In the genomic region with DNA sequence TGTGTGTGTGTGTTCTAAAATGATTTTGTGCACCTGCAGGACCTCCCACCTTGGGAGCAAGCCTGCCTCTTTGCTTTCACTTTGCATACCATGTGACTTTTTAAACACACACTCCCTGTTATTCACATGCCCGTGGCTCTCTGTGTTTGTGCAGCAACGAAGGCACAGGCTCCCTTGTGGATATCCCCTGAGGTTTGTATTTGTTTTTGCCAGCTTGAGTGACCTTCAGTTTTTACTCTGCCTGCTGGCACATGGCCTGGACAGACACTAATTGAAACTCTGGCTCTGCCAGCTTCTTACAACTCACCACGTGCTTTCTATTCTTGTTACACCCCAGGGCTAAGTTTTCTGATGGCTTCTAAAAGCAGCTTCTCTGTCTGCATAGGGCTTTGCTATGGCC, we compare ENCODE assay signal across 20 cellular contexts.
DNase-seq lines count a peak whose midpoint lies in the region; ATAC-seq and TF ChIP-seq lines count a peak whose summit lies in the region.
"Had no signal": no experiment of that assay in that cellular context is flagged by ENCODE, and none has a peak within 500 bp of the region (broad histone marks: within the 10 kb centered on the region; RNA-seq: fewer than 3 reads in every experiment).

No MANE protein-coding gene starts in this region.

- TF ChIP-seq CTCF in OCI-LY3 (IDR thresholded peaks at IDR 0.05; ENCODE audit: low read depth, low read length): no peak
- TF ChIP-seq CTCF in thyroid gland (IDR thresholded peaks at IDR 0.05): no peak
- TF ChIP-seq CTCF in prostate gland (IDR thresholded peaks at IDR 0.05): no peak

- H3K9me3 ChIP-seq in OCI-LY3 (ENCODE audit: insufficient read depth, low read length) (no peaks in the 10 kb centered on the region), thyroid gland (no peaks in the 10 kb centered on the region), prostate gland (no peaks in the 10 kb centered on the region)
- H3K9me3 ChIP-seq: SJCRH30, suprapubic skin had no signal

- H3K36me3 ChIP-seq in OCI-LY3 (replicated peaks; ENCODE audit: low read depth, low read length): no peaks in the 10 kb centered on the region
- H3K36me3 ChIP-seq in thyroid gland: no peaks in the 10 kb centered on the region
- no peaks in the 10 kb centered on the region for H3K36me3 ChIP-seq in prostate gland
- H3K36me3 ChIP-seq: BLaER1 treated with 17β-estradiol and CSF1 and Interleukin-3, amounts not matched to agents 10 nM and 100 nM; SJCRH30; suprapubic skin had no signal

- intact Hi-C loops in left ventricle myocardium superior (cut with micrococcal nuclease) (no loop called here), thyroid gland (cut with DNase I) (no loop called here), prostate gland (cut with DNase I) (no loop called here)

- H3K4me1 ChIP-seq in OCI-LY3 (ENCODE audit: low read length) (peaks cover 11% of the 10 kb centered on the region), thyroid gland (peaks cover 0 to 6% of the 10 kb centered on the region in 2 donors), prostate gland (replicated peaks) (no peaks in the 10 kb centered on the region)
- H3K4me1 ChIP-seq: BLaER1 treated with 17β-estradiol and CSF1 and Interleukin-3, amounts not matched to agents 10 nM and 100 nM; SJCRH30; suprapubic skin had no signal

- TF ChIP-seq POLR2A in thyroid gland (IDR thresholded peaks at IDR 0.05): no peak
- TF ChIP-seq POLR2A in prostate gland (IDR thresholded peaks at IDR 0.05): no peak

- H3K9ac ChIP-seq in OCI-LY3 (ENCODE audit: low read length): no peak overlapping the region
- H3K9ac ChIP-seq: BLaER1 treated with 17β-estradiol and CSF1 and Interleukin-3, amounts not matched to agents 10 nM and 100 nM had no signal

- no peak overlapping the region for H3K4me2 ChIP-seq in OCI-LY3 (ENCODE audit: low read length)
- H3K4me2 ChIP-seq: BLaER1 treated with 17β-estradiol and CSF1 and Interleukin-3, amounts not matched to agents 10 nM and 100 nM had no signal

- DNase-seq in NCI-H1092 treated with DMSO at 0.1 percent for 48 hours (lab: John Stamatoyannopoulos, UW) (peak; percentile 8), NCI-H1092 (lab: John Stamatoyannopoulos, UW) (no peak), left ventricle myocardium superior (no peak), thyroid gland (peak; percentile 64 to 70), NCI-H1694 (lab: John Stamatoyannopoulos, UW) (no peak), ecto neural progenitor cell (ENCODE audit: low spot score) (no peak), prostate gland (ENCODE audit: low spot score) (no peak)
- DNase-seq: 8988T; activated CD4-positive, alpha-beta T cell treated with anti-CD3 and anti-CD28 coated beads, Interleukin-2, amount 50 U/mL, for 4 hours; activated naive CD8-positive, alpha-beta T cell treated with anti-CD3 and anti-CD28 coated beads, Interleukin-2, amount 50 U/mL, for 24 hours; activated T-cell treated with anti-CD3 and anti-CD28 coated beads, Interleukin-2, amount 50 U/mL, for 4 hours; KBM-7; NCI-H2171 treated with DMSO at 0.1 percent for 48 hours; SJCRH30; stimulated activated CD4-positive, alpha-beta T cell treated with anti-CD3 and anti-CD28 coated beads, Interleukin-2, amount 100 ng/mL, for 24 hours had no signal

- H3K4me3 ChIP-seq in OCI-LY3 (ENCODE audit: low read length) (no peak overlapping the region), thyroid gland (replicated peaks in 1 of 3) (no peak overlapping the region), prostate gland (no peak overlapping the region)
- H3K4me3 ChIP-seq: BLaER1 treated with 17β-estradiol and CSF1 and Interleukin-3, amounts not matched to agents 10 nM and 100 nM; lung; SJCRH30; suprapubic skin had no signal

- H3K27ac ChIP-seq in OCI-LY3 (ENCODE audit: low read length) (no peak overlapping the region), thyroid gland (no peak overlapping the region), prostate gland (no peak overlapping the region)
- H3K27ac ChIP-seq: BLaER1 treated with 17β-estradiol and CSF1 and Interleukin-3, amounts not matched to agents 10 nM and 100 nM; SJCRH30; suprapubic skin had no signal

- peak; percentile 80 for ATAC-seq in left ventricle myocardium superior
- ATAC-seq: activated naive CD8-positive, alpha-beta T cell treated with anti-CD3 and anti-CD28 coated beads, Interleukin-2, amount 50 U/mL, for 24 hours; activated T-cell treated with anti-CD3 and anti-CD28 coated beads, Interleukin-2, amount 50 U/mL, for 4 hours; sciatic nerve had no signal

- no peaks in the 10 kb centered on the region for H3K79me2 ChIP-seq in OCI-LY3 (ENCODE audit: low read length)

- H3K27me3 ChIP-seq in OCI-LY3 (ENCODE audit: low read depth, low read length) (no peaks in the 10 kb centered on the region), thyroid gland (no peaks in the 10 kb centered on the region), prostate gland (replicated peaks; ENCODE audit: insufficient read depth) (no peaks in the 10 kb centered on the region)
- H3K27me3 ChIP-seq: SJCRH30, suprapubic skin had no signal

- peak overlapping the region; percentile 46; the same call in 1 of the 2 replicates for H2AFZ ChIP-seq in OCI-LY3 (ENCODE audit: low read depth, low read length)

- 0 to 14% methylated on average over 3 of the region's 3 CpGs for WGBS in thyroid gland, 2 donors
- WGBS in prostate gland: 13% methylated on average over 3 of the region's 3 CpGs

- H4K20me1 ChIP-seq in OCI-LY3 (ENCODE audit: insufficient read depth, low read length): no peaks in the 10 kb centered on the region
- H4K20me1 ChIP-seq: BLaER1 treated with 17β-estradiol and CSF1 and Interleukin-3, amounts not matched to agents 10 nM and 100 nM had no signal

Comparison
In these comparisons a context has a peak if more than half of its experiments do, and no peak if none do; other contexts are left out.
1. DNase-seq: peak in NCI-H1092 treated with DMSO at 0.1 percent for 48 hours (single experiment) and thyroid gland (2 of 2); none in NCI-H1092 (single experiment), left ventricle myocardium superior (single experiment), NCI-H1694 (single experiment), ecto neural progenitor cell (single experiment) and prostate gland (single experiment).